9 cellular contexts compared by ENCODE assay signal in the genomic region with DNA sequence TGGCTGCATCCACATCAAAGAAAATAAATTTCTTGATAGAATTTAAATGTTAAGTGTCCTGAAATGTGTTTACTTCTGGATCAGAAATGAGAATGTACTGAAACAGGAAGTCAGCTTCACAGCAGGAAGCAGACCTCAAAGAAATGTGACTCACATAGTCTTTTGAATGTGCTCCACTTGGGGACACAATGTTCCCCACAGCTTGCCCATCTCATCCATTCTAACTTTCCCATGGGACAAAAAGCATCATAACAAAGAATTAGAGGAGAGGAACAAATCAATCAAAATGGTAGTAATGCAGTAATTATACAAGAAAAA.
DNase-seq lines count a peak whose midpoint lies in the region; ATAC-seq and TF ChIP-seq lines count a peak whose summit lies in the region.
"Had no signal": no experiment of that assay in that cellular context is flagged by ENCODE, and none has a peak within 500 bp of the region (broad histone marks: within the 10 kb centered on the region; RNA-seq: fewer than 3 reads in every experiment).

No MANE protein-coding gene starts in this region.

- CTCF ChIA-PET in IMR-90 (lab: Yijun Ruan, JAX) = interaction anchor here (1.2 kb wide), 1 partner anchor 8 kb away, joined by 3 read pairs; no protein-coding TSS in a partner anchor

- no peak for TF ChIP-seq POLR2A in IMR-90 (IDR thresholded peaks at IDR 0.05; ENCODE audit: low read depth, low read length)

- H3K27me3 ChIP-seq in IMR-90 (ENCODE audit: control insufficient read depth, insufficient read depth, low read length) (no peaks in the 10 kb centered on the region), ascending aorta (no peaks in the 10 kb centered on the region), left lung (no peaks in the 10 kb centered on the region)

- H3K4me3 ChIP-seq in IMR-90 (ENCODE audit: insufficient read depth, low read depth, low read length) = no peak overlapping the region
- H3K4me3 ChIP-seq in ascending aorta = no peak overlapping the region
- H3K4me3 ChIP-seq in left lung = no peak overlapping the region

- POLR2A ChIA-PET in IMR-90 (lab: Charles Lee; ENCODE audit: unreplicated experiment) = no interaction called here

- intact Hi-C loops in IMR-90 (cut with micrococcal nuclease) = no loop called here
- intact Hi-C loops in ascending aorta (cut with DNase I) = no loop called here
- intact Hi-C loops in left lung (cut with DNase I) = no loop called here

- H2BK120ac ChIP-seq in IMR-90 (ENCODE audit: low read depth, low read length) = no peak overlapping the region

- H3K27ac ChIP-seq in IMR-90 (ENCODE audit: insufficient read depth, low read length) = no peak overlapping the region
- H3K27ac ChIP-seq in ascending aorta = peak overlapping the region; percentile 17 to 58
- peak overlapping the region; percentile 41 to 49 for H3K27ac ChIP-seq in left lung

- no TSS peak for BruUV-seq in IMR-90 (replicated peaks; lab: Mats Ljungman, UMichigan)

- TF ChIP-seq CTCF in IMR-90 (conservative IDR thresholded peaks at IDR 0.05; ENCODE audit: low read depth, low read length) (no peak), ascending aorta (IDR thresholded peaks at IDR 0.05) (no peak), left lung (IDR thresholded peaks at IDR 0.05) (no peak)

- TF ChIP-seq RAD21 in IMR-90 (IDR thresholded peaks at IDR 0.05; ENCODE audit: low read length) = no peak

- H4K8ac ChIP-seq in IMR-90 (ENCODE audit: low read depth in 2 of 2, low read length in 2 of 2) = peak overlapping the region; percentile 34 to 82; a peak in 2 of 4 replicates

- H3K9ac ChIP-seq in IMR-90 (ENCODE audit: low read depth, low read length) = no peak overlapping the region

- H3K14ac ChIP-seq in IMR-90 (replicated peaks; ENCODE audit: low read depth, low read length) = no peak overlapping the region

- no peak overlapping the region for H2AK9ac ChIP-seq in IMR-90 (replicated peaks; ENCODE audit: low read depth, low read length, poor library complexity)

- H3K4me1 ChIP-seq in IMR-90 (ENCODE audit: control insufficient read depth, insufficient read depth, low read length) (peaks cover 7% of the 10 kb centered on the region; the same call in 1 of the 2 replicates), ascending aorta (no peaks in the 10 kb centered on the region), left lung (peaks cover 2 to 10% of the 10 kb centered on the region in 2 donors)

- H3K36me3 ChIP-seq in IMR-90 (ENCODE audit: control insufficient read depth, insufficient read depth, low read length) (no peaks in the 10 kb centered on the region), ascending aorta (no peaks in the 10 kb centered on the region), left lung (no peaks in the 10 kb centered on the region)

- H3K4ac ChIP-seq in IMR-90 (ENCODE audit: low read depth, low read length) = no peak overlapping the region

- H4K20me1 ChIP-seq in IMR-90 (ENCODE audit: insufficient read depth, low read length) = no peaks in the 10 kb centered on the region

- ATAC-seq in IMR-90 (ENCODE audit: low read depth) = no peak
- ATAC-seq in left lung = peak; percentile 36
- no peak for ATAC-seq in HG03025 (IDR thresholded peaks at IDR 0.05; ENCODE audit: low FRiP score, unreplicated experiment)

- dilution Hi-C loops in IMR-90 (cut with HindIII; ENCODE audit: low sequenced_read_pairs, unreplicated experiment) = no loop called here

- no peak overlapping the region for H2BK15ac ChIP-seq in IMR-90 (ENCODE audit: low read depth, low read length)

- no peak overlapping the region for H2BK5ac ChIP-seq in IMR-90 (ENCODE audit: low read depth, low read length, poor library complexity, severe bottlenecking)

- no peak overlapping the region for H3K18ac ChIP-seq in IMR-90 (ENCODE audit: low read depth, low read length)

- no peak overlapping the region for H3K23ac ChIP-seq in IMR-90 (ENCODE audit: low read depth, low read length)

- H4K91ac ChIP-seq in IMR-90 (ENCODE audit: insufficient read depth, low read depth, low read length) = no peak overlapping the region

- no peak overlapping the region for H2AK5ac ChIP-seq in IMR-90 (ENCODE audit: low read depth, low read length)

- H3K9me3 ChIP-seq in IMR-90 (ENCODE audit: control insufficient read depth, insufficient read depth, low read length) = no peaks in the 10 kb centered on the region
- H3K9me3 ChIP-seq in ascending aorta = no peaks in the 10 kb centered on the region
- no peaks in the 10 kb centered on the region for H3K9me3 ChIP-seq in left lung

- no peak overlapping the region for H2BK20ac ChIP-seq in IMR-90 (ENCODE audit: low read depth, low read length)

- peak; percentile 62 for DNase-seq in A172 (ENCODE audit: low spot score)
- DNase-seq in IMR-90 = no peak
- DNase-seq in ascending aorta (ENCODE audit: low spot score in 2 of 2) = no peak
- no peak for DNase-seq in left lung
- DNase-seq in NCI-H2227 treated with DMSO at 0.1 percent for 48 hours (lab: John Stamatoyannopoulos, UW) = no peak
- DNase-seq in NCI-H146 (lab: John Stamatoyannopoulos, UW) = no peak
- DNase-seq in stimulated activated CD4-positive, alpha-beta T cell treated with anti-CD3 and anti-CD28 coated beads, Interleukin-4, amount 100 ng/mL, for 24 hours = no peak
- DNase-seq: SHP77 had no signal

- H3K9me1 ChIP-seq in IMR-90 (ENCODE audit: insufficient read depth, low read length) = no peaks in the 10 kb centered on the region

- H2AFZ ChIP-seq in IMR-90 (replicated peaks; ENCODE audit: low read length, poor library complexity) = no peak overlapping the region

- no peaks in the 10 kb centered on the region for H3K79me1 ChIP-seq in IMR-90 (ENCODE audit: low read depth in 1 of 2, low read length in 2 of 2)

- H4K5ac ChIP-seq in IMR-90 (ENCODE audit: low read depth, low read length) = no peak overlapping the region; the same call in 1 of the 2 replicates

- no peak overlapping the region for H3K4me2 ChIP-seq in IMR-90 (ENCODE audit: low read depth, low read length)

- in situ Hi-C loops in IMR-90 (cut with MboI; ENCODE audit: low sequenced_read_pairs) = no loop called here

- no peak overlapping the region for H3K56ac ChIP-seq in IMR-90 (ENCODE audit: extremely low read depth, insufficient read depth, low read length)

TF ChIP-seq in IMR-90, 13 proteins besides CTCF, POLR2A, EP300 and RAD21:
- TF ChIP-seq, protein P1, sequence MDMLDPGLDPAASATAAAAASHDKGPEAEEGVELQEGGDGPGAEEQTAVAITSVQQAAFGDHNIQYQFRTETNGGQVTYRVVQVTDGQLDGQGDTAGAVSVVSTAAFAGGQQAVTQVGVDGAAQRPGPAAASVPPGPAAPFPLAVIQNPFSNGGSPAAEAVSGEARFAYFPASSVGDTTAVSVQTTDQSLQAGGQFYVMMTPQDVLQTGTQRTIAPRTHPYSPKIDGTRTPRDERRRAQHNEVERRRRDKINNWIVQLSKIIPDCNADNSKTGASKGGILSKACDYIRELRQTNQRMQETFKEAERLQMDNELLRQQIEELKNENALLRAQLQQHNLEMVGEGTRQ (IDR thresholded peaks at IDR 0.05; ENCODE audit: low read depth, low read length) = no peak
- TF ChIP-seq SMC3 (IDR thresholded peaks at IDR 0.05; ENCODE audit: low read depth, low read length) = no peak
- TF ChIP-seq BHLHE40 (IDR thresholded peaks at IDR 0.05; ENCODE audit: low read depth, low read length) = no peak
- TF ChIP-seq, protein P2, sequence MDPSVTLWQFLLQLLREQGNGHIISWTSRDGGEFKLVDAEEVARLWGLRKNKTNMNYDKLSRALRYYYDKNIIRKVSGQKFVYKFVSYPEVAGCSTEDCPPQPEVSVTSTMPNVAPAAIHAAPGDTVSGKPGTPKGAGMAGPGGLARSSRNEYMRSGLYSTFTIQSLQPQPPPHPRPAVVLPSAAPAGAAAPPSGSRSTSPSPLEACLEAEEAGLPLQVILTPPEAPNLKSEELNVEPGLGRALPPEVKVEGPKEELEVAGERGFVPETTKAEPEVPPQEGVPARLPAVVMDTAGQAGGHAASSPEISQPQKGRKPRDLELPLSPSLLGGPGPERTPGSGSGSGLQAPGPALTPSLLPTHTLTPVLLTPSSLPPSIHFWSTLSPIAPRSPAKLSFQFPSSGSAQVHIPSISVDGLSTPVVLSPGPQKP (IDR thresholded peaks at IDR 0.05; ENCODE audit: borderline replicate concordance, low read depth, low read length) = no peak
- no peak for TF ChIP-seq NFE2L2 (IDR thresholded peaks at IDR 0.05; ENCODE audit: low read depth, low read length)
